Comparison of ENCODE assay signal across 1 cellular context in genomic region chr1:40438391-40439015, GRCh38.
A peak's percentile ranks its signal among the peaks of the same experiment; 100 is the strongest.
TF ChIP-seq lines count a peak whose summit lies in the region.

No MANE protein-coding gene starts in this region.

TF ChIP-seq in endothelial cell of umbilical vein, 7 proteins besides CTCF, POLR2A, EP300 and RAD21 (continued from another document):
- peak; percentile 29 for TF ChIP-seq GATA2 (IDR thresholded peaks at IDR 0.05; ENCODE audit: insufficient read depth, insufficient read length, low read depth, low read length)
